21 cellular contexts compared by ENCODE assay signal in the genomic region with DNA sequence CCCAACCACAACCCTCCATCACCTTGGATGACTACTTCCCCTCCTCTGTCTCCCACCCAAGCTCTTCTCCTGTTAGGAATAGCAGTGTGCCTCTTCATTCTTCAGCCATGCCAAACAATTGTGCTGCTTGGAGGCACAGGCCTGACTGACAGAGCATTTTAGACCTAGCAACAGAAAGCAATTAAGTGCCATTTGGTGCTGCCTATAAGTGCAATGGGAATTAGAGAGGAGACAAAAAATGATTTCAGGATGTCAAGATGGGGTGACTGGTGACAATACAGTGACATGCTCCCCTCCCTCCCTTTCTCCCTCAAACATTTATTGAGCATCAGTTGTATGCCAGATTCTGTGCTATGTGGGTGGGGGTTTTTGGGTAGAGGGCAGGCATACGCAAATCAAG.
"Had no signal": no experiment of that assay in that cellular context is flagged by ENCODE, and none has a peak within 500 bp of the region (broad histone marks: within the 10 kb centered on the region; RNA-seq: fewer than 3 reads in every experiment).

No MANE protein-coding gene starts in this region.

- H3K4me3 ChIP-seq: gastrocnemius medialis, lung, neural progenitor cell, right lobe of liver, suprapubic skin, vagina had no signal

- H3K27ac ChIP-seq: epithelial cell of prostate, gastrocnemius medialis, neural progenitor cell, parathyroid adenoma, right lobe of liver, suprapubic skin, vagina had no signal

- H3K9ac ChIP-seq: neural progenitor cell, parathyroid adenoma had no signal

- FAIRE-seq: keratinocyte, small intestine had no signal

- H3K9me3 ChIP-seq: gastrocnemius medialis, right lobe of liver, suprapubic skin, vagina had no signal

- H3K79me2 ChIP-seq: parathyroid adenoma had no signal

- H3K36me3 ChIP-seq: gastrocnemius medialis, neural progenitor cell, right lobe of liver, suprapubic skin, vagina had no signal

- H3K27me3 ChIP-seq: gastrocnemius medialis, neural progenitor cell, right lobe of liver, suprapubic skin, vagina had no signal

- DNase-seq: effector CD8-positive, alpha-beta T cell; endodermal cell; foreskin fibroblast; gastrocnemius medialis; head of caudate nucleus; naive B cell; right lobe of liver; small intestine; stimulated activated CD4-positive, alpha-beta T cell treated with anti-CD3 and anti-CD28 coated beads, Interleukin-15, amount 100 ng/mL, for 24 hours; stimulated activated CD4-positive, alpha-beta T cell treated with anti-CD3 and anti-CD28 coated beads, Interleukin-2, amount 100 ng/mL, for 48 hours; stimulated activated CD8-positive, alpha-beta memory T cell treated with anti-CD3 and anti-CD28 coated beads, Interleukin-4, amount 100 ng/mL, for 48 hours; stimulated activated naive CD4-positive, alpha-beta T cell; stimulated activated naive CD8-positive, alpha-beta T cell treated with anti-CD3 and anti-CD28 coated beads, Interleukin-15, amount 100 ng/mL, for 72 hours; trophoblast cell had no signal

- H2AFZ ChIP-seq: neural progenitor cell, parathyroid adenoma had no signal

- H3K4me2 ChIP-seq: neural progenitor cell had no signal
